Comparison of ENCODE assay signal across 14 cellular contexts in the genomic region with DNA sequence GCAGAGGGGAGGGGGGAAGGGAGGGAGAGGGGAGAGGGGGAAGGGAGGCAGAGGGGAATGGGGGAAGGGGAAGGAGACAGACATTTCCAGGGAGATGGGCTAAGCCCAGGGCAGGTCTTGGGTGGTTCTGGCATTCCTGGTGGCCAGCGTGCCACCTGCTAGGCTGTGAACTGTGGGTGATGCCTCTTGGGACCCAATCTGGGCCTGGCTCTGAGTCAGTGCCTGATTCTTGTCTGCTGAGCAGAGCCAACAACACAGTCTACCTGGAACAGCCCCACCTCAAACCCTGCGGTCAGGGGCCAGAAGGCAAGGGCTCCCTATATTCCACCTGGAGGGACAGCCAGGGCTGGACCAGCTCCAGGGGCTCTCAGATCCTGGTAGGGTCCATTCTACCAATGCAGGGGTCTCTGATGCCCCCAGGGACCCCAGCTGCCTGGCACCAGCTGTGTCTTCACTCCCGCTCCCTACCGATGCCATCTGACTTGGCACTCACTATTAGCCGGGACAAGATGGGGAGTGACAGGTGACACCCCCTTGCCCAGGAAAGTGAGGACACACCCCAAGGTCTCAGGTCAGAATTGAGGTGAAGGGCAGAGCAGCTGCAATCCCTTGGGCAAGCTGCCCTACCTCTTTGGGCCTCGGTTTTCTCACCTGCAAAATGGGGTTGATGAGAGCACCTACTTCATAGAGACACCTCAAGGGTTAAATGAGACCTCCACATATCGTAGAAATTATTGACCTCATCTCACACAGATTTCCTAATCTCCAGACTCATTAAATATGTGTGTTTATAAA.
DNase-seq lines count a peak whose midpoint lies in the region; ATAC-seq and TF ChIP-seq lines count a peak whose summit lies in the region.
"Had no signal": no experiment of that assay in that cellular context is flagged by ENCODE, and none has a peak within 500 bp of the region (broad histone marks: within the 10 kb centered on the region; RNA-seq: fewer than 3 reads in every experiment).

No MANE protein-coding gene starts in this region.

- ATAC-seq in activated CD4-positive, alpha-beta T cell treated with anti-CD3 and anti-CD28 coated beads for 36 hours = no peak
- peak; percentile 51 for ATAC-seq in esophagus mucosa
- ATAC-seq: gastroesophageal sphincter; stimulated activated effector memory CD8-positive, alpha-beta T cell treated with anti-CD3 and anti-CD28 coated beads, Interleukin-12 subunit alpha, Interleukin-12 subunit beta, amount 100 ng/mL, for 72 hours had no signal

- H3K36me3 ChIP-seq in thyroid gland (no peaks in the 10 kb centered on the region), ovary (no peaks in the 10 kb centered on the region)
- H3K36me3 ChIP-seq: gastroesophageal sphincter had no signal

- CTCF ChIA-PET in activated CD4-positive, alpha-beta T cell treated with anti-CD3 and anti-CD28 coated beads for 36 hours (lab: Charles Lee) = no interaction called here

- WGBS in thyroid gland, 2 donors = 83 to 86% methylated on average over 7 of the region's 7 CpGs
- WGBS in ovary, 3 donors = 77 to 81% (median 79%) methylated on average over 7 of the region's 7 CpGs

- H3K4me1 ChIP-seq in thyroid gland = peaks cover 15 to 55% of the 10 kb centered on the region in 2 donors
- peaks cover 20% of the 10 kb centered on the region for H3K4me1 ChIP-seq in ovary (ENCODE audit: insufficient read depth)

- TF ChIP-seq EP300 in ovary (IDR thresholded peaks at IDR 0.05) = no peak

- no peak overlapping the region for H3K4me3 Mint-ChIP-seq in activated CD4-positive, alpha-beta T cell treated with anti-CD3 and anti-CD28 coated beads for 36 hours
- H3K4me3 Mint-ChIP-seq: activated naive CD8-positive, alpha-beta T cell treated with anti-CD3 and anti-CD28 coated beads, Interleukin-2, amount 10 ng/mL, durations not matched to agents 7 days and 5 days; stimulated activated effector memory CD8-positive, alpha-beta T cell treated with anti-CD3 and anti-CD28 coated beads, Interleukin-12 subunit alpha, Interleukin-12 subunit beta, amount 100 ng/mL, for 72 hours had no signal

- H3K4me3 ChIP-seq in thyroid gland (replicated peaks in 1 of 3) (no peak overlapping the region), ovary (no peak overlapping the region)
- H3K4me3 ChIP-seq: gastroesophageal sphincter, SK-N-MC had no signal

- peak overlapping the region in 2 of 3 donors; percentile 70 to 92 for H3K27ac ChIP-seq in thyroid gland
- peak overlapping the region in 1 of 2 donors; percentile 38 for H3K27ac ChIP-seq in ovary
- H3K27ac ChIP-seq: gastroesophageal sphincter, SK-N-MC had no signal

- peak; percentile 28 for DNase-seq in activated CD4-positive, alpha-beta T cell treated with anti-CD3 and anti-CD28 coated beads for 36 hours
- no peak for DNase-seq in activated CD4-positive, alpha-beta T cell treated with anti-CD3 and anti-CD28 coated beads, Interleukin-2, amount 50 U/mL, for 48 hours
- peak; percentile 54 for DNase-seq in RPMI8226
- DNase-seq in thyroid gland = peak; percentile 11 to 33
- DNase-seq in ovary = no peak
- no peak for DNase-seq in central memory CD4-positive, alpha-beta T cell
- DNase-seq in SK-N-DZ (ENCODE audit: low spot score) = no peak
- DNase-seq: activated naive CD8-positive, alpha-beta T cell treated with anti-CD3 and anti-CD28 coated beads, Interleukin-2, amount 10 ng/mL, durations not matched to agents 7 days and 5 days; caudate nucleus; KG1 had no signal

- no peaks in the 10 kb centered on the region for H3K36me3 Mint-ChIP-seq in activated CD4-positive, alpha-beta T cell treated with anti-CD3 and anti-CD28 coated beads for 36 hours (ENCODE audit: low read depth)
- H3K36me3 Mint-ChIP-seq: activated naive CD8-positive, alpha-beta T cell treated with anti-CD3 and anti-CD28 coated beads, Interleukin-2, amount 10 ng/mL, durations not matched to agents 7 days and 5 days; stimulated activated effector memory CD8-positive, alpha-beta T cell treated with anti-CD3 and anti-CD28 coated beads, Interleukin-12 subunit alpha, Interleukin-12 subunit beta, amount 100 ng/mL, for 72 hours had no signal

- H3K27me3 Mint-ChIP-seq in activated CD4-positive, alpha-beta T cell treated with anti-CD3 and anti-CD28 coated beads for 36 hours = no peaks in the 10 kb centered on the region

- no peak overlapping the region for H3K27ac Mint-ChIP-seq in activated CD4-positive, alpha-beta T cell treated with anti-CD3 and anti-CD28 coated beads for 36 hours
- H3K27ac Mint-ChIP-seq: stimulated activated effector memory CD8-positive, alpha-beta T cell treated with anti-CD3 and anti-CD28 coated beads, Interleukin-12 subunit alpha, Interleukin-12 subunit beta, amount 100 ng/mL, for 72 hours had no signal

- H3K4me1 Mint-ChIP-seq in activated CD4-positive, alpha-beta T cell treated with anti-CD3 and anti-CD28 coated beads for 36 hours = peaks cover 36% of the 10 kb centered on the region

- H3K9me3 ChIP-seq in thyroid gland = no peaks in the 10 kb centered on the region
- H3K9me3 ChIP-seq in ovary = no peaks in the 10 kb centered on the region
- H3K9me3 ChIP-seq: gastroesophageal sphincter had no signal

- H3K27me3 ChIP-seq in thyroid gland (no peaks in the 10 kb centered on the region), ovary (no peaks in the 10 kb centered on the region)
- H3K27me3 ChIP-seq: gastroesophageal sphincter had no signal

- H3K9me3 Mint-ChIP-seq in activated CD4-positive, alpha-beta T cell treated with anti-CD3 and anti-CD28 coated beads for 36 hours (ENCODE audit: low read depth) = no peaks in the 10 kb centered on the region
- H3K9me3 Mint-ChIP-seq: activated naive CD8-positive, alpha-beta T cell treated with anti-CD3 and anti-CD28 coated beads, Interleukin-2, amount 10 ng/mL, durations not matched to agents 7 days and 5 days; stimulated activated effector memory CD8-positive, alpha-beta T cell treated with anti-CD3 and anti-CD28 coated beads, Interleukin-12 subunit alpha, Interleukin-12 subunit beta, amount 100 ng/mL, for 72 hours had no signal

- POLR2A ChIA-PET in activated CD4-positive, alpha-beta T cell treated with anti-CD3 and anti-CD28 coated beads for 36 hours (lab: Charles Lee) = no interaction called here

- TF ChIP-seq CTCF in thyroid gland (IDR thresholded peaks at IDR 0.05) (no peak), ovary (IDR thresholded peaks at IDR 0.05) (no peak)

- intact Hi-C loops in activated CD4-positive, alpha-beta T cell treated with anti-CD3 and anti-CD28 coated beads for 36 hours (cut with DNase I, micrococcal nuclease) = loop anchor here (10.0 kb wide), 2 partner anchors 535 to 545 kb away; no protein-coding TSS in a partner anchor
- intact Hi-C loops in thyroid gland (cut with DNase I) (no loop called here), ovary (cut with DNase I) (loop anchor here in 2 of 4 donors (5.0 to 10.0 kb wide), 2 partner anchors 87 to 725 kb away; no protein-coding TSS in a partner anchor)

- TF ChIP-seq POLR2A in thyroid gland (IDR thresholded peaks at IDR 0.05) (no peak), ovary (IDR thresholded peaks at IDR 0.05) (no peak)

Comparison
In these comparisons a context has a peak if more than half of its experiments do, and no peak if none do; other contexts are left out.
1. DNase-seq: peak in activated CD4-positive, alpha-beta T cell treated with anti-CD3 and anti-CD28 coated beads for 36 hours (single experiment), RPMI8226 (single experiment) and thyroid gland (2 of 2); none in activated CD4-positive, alpha-beta T cell treated with anti-CD3 and anti-CD28 coated beads, Interleukin-2, amount 50 U/mL, for 48 hours (0 of 2), ovary (0 of 5), central memory CD4-positive, alpha-beta T cell (single experiment) and SK-N-DZ (single experiment).